Comparison of ENCODE assay signal across 8 cellular contexts in the genomic region with DNA sequence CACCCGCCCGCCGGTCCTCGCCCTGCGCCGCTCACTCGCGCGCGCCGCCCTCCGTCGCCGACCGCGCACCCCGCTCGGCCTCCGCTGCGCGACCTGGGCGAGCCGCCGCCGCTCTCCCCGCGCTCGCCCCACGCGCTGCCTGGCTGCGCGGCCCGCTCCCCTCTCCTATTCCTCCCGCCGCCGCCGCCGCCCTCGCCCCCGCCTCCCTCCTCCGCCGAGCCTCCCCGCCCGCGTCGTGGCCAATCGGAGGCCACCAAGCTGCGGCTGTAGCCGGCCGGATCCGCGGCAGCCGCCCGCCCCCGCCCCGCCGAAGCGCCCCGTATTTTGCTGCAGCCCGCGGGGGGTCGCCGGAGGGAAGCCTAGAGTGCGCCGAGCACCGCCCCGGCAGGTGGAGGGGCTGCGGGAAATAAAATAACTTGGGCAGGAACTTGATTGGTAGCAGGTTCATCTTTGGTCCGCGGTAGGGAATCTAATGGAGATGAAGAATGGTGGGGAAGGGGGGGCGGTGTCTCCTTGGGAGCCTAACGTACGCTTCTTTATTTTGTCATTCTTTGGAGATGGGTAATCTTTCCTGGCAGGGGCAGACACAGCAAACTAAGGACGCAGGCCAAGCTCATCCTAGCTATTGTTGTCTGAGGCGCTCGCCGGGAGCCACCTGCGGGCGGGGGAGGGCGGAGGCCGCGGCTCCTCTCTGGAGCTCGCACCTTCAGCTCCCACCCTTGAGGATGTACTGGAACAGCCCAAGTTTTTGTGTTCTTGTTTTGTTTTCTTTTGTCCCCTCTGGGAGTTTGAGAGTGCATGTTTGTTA. TPM values are rescaled to one million over a fixed set of nuclear protein-coding genes. Genes with fewer than 3 reads are reported as not detected.
DNase-seq lines count a peak whose midpoint lies in the region; ATAC-seq and TF ChIP-seq lines count a peak whose summit lies in the region.

No MANE protein-coding gene starts in this region.

- TF ChIP-seq POLR2A in breast epithelium (IDR thresholded peaks at IDR 0.05) = no peak

- intact Hi-C loops in breast epithelium (cut with DNase I; ENCODE audit: low total_unique reads) = no loop called here

- peaks cover 12% of the 10 kb centered on the region for H3F3A ChIP-seq in smooth muscle cell (ENCODE audit: low read depth)

- H4K20me1 ChIP-seq in smooth muscle cell (ENCODE audit: low read depth) = peaks cover 34% of the 10 kb centered on the region

- TF ChIP-seq CTCF in AG10803 (conservative IDR thresholded peaks at IDR 0.05; ENCODE audit: low read length) = peak; percentile 12
- TF ChIP-seq CTCF in breast epithelium (IDR thresholded peaks at IDR 0.05) = no peak
- no peak for TF ChIP-seq CTCF in smooth muscle cell (IDR thresholded peaks at IDR 0.05; ENCODE audit: borderline replicate concordance, insufficient read depth, poor library complexity, severe bottlenecking)

- H3K36me3 ChIP-seq in breast epithelium = no peaks in the 10 kb centered on the region
- no peaks in the 10 kb centered on the region for H3K36me3 ChIP-seq in smooth muscle cell (ENCODE audit: low read depth)

- under 1% methylated on average over 51 of the region's 83 CpGs for WGBS in smooth muscle cell (ENCODE audit: low lambda C conversion rate)

- ATAC-seq in GM21423 (IDR thresholded peaks at IDR 0.05; ENCODE audit: unreplicated experiment) (peak; percentile 23), HG03521 (IDR thresholded peaks at IDR 0.05; ENCODE audit: unreplicated experiment) (no peak)

- H3K27me3 ChIP-seq in breast epithelium (peaks cover 7 to 31% of the 10 kb centered on the region in 2 donors), smooth muscle cell (ENCODE audit: low read depth) (no peaks in the 10 kb centered on the region)

- no peak overlapping the region for H3K27ac ChIP-seq in breast epithelium
- peak overlapping the region; percentile 34 for H3K27ac ChIP-seq in smooth muscle cell (ENCODE audit: low read depth)

- DNase-seq in AG10803 (ENCODE audit: low read depth) = peak; percentile 61
- peak; percentile 94 for DNase-seq in NCI-H510A (lab: John Stamatoyannopoulos, UW)
- DNase-seq in breast epithelium (ENCODE audit: low spot score in 2 of 2) = no peak
- peak; percentile 76 for DNase-seq in iris pigment epithelial cell (ENCODE audit: low read depth)
- peak; percentile 35 for DNase-seq in smooth muscle cell (lab: John Stamatoyannopoulos, UW; ENCODE audit: unreplicated experiment)
- no peak for DNase-seq in NAMALWA (ENCODE audit: low spot score)

- peaks cover 44% of the 10 kb centered on the region for H3K79me2 ChIP-seq in smooth muscle cell (ENCODE audit: low read depth)

- H3K9me3 ChIP-seq in breast epithelium = no peaks in the 10 kb centered on the region
- no peaks in the 10 kb centered on the region for H3K9me3 ChIP-seq in smooth muscle cell (replicated peaks; ENCODE audit: low read depth)

- peak overlapping the region; percentile 84 for H3K4me2 ChIP-seq in smooth muscle cell

- no peak overlapping the region for H3K9ac ChIP-seq in smooth muscle cell (ENCODE audit: low read depth)

- H3K4me1 ChIP-seq in breast epithelium (peaks cover 0 to 6% of the 10 kb centered on the region in 2 donors), smooth muscle cell (ENCODE audit: low read depth) (peaks cover 33% of the 10 kb centered on the region)

- H3K4me3 ChIP-seq in AG10803 (ENCODE audit: low read length) (peak overlapping the region; percentile 82), breast epithelium (peak overlapping the region; percentile 49 to 75 (median 56)), smooth muscle cell (peak overlapping the region; percentile 86)

- H2AFZ ChIP-seq in smooth muscle cell (ENCODE audit: low read depth) = no peak overlapping the region

RNA-seq across cellular contexts. Expression of a gene that starts 1.1 kb away (rescaled TPM):
- total RNA-seq in breast epithelium = 1 to 10 TPM in 1 of 3 donors, under 1 TPM in 2; 0.16 to 1.8 (median 0.33) TPM
- 239 and 251 TPM in 2 replicates for total RNA-seq in smooth muscle cell
- polyA plus RNA-seq in smooth muscle cell = 132 and 169 TPM in 2 replicates

Comparison
In these comparisons a context has a peak if more than half of its experiments do, and no peak if none do; other contexts are left out.
1. DNase-seq: peak in AG10803 (single experiment), NCI-H510A (single experiment), iris pigment epithelial cell (single experiment) and smooth muscle cell (single experiment); none in breast epithelium (0 of 2) and NAMALWA (single experiment).
2. RNA of a gene that starts 1.1 kb away (total RNA-seq): 239 to 251 TPM in smooth muscle cell; 0.16 to 1.8 TPM in breast epithelium; every median in the first group is over 10 times any median in the second.
3. Peak in every context shown above with its lines, with median percentiles within 50 percentile points of each other: H3K4me3 ChIP-seq.